Comparison of ENCODE assay signal across 2 cellular contexts in the genomic region with DNA sequence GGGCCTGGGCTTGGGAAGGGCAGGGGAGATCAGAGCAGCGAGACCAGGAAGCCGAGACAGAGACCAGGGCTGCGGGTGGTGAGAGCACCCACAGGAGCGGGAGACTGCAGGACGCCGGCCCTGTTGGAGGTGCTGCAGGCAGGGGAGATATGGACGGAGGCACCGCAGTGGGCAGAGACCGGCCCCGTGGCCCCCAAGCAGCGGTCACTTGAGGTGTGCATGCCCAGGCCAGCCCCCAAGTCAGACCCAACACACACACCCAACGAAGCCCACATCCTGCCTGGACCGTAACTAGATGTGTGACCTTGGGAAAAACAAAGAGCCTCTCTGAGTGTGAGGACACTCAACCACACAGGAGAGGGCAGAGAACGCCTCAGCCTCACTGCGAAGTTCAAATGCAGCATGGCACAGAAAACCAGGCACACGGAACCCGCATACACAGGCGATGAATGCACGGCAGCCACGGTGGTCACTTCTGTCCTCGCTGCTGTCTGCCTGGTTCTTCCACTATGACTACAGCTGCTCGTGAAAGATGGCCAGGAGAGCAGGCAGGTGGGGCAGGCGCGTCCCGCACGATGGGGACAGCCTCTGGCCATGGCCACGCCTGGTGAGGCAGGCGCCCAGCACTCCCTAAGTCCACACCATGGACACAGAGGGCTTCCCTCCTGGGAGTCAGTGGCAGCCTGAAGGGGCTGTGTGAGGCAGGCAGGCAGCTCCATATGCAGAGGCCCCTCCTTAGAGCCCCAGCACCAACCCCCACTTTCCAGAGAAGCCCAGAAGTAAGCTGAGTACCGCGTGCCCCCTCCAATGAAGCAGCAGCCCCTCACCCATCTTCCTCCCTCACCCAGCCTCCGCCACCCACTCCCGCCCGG.
TF ChIP-seq lines count a peak whose summit lies in the region.

No MANE protein-coding gene starts in this region.

TF ChIP-seq in SK-N-SH, 30 proteins besides CTCF, POLR2A, EP300 and RAD21 (continued from another document):
- TF ChIP-seq, protein P1, sequence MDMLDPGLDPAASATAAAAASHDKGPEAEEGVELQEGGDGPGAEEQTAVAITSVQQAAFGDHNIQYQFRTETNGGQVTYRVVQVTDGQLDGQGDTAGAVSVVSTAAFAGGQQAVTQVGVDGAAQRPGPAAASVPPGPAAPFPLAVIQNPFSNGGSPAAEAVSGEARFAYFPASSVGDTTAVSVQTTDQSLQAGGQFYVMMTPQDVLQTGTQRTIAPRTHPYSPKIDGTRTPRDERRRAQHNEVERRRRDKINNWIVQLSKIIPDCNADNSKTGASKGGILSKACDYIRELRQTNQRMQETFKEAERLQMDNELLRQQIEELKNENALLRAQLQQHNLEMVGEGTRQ (IDR thresholded peaks at IDR 0.05; ENCODE audit: borderline replicate concordance, low read depth, low read length): no peak
- TF ChIP-seq NFIC (IDR thresholded peaks at IDR 0.05; ENCODE audit: borderline replicate concordance) (no peak), GATA2 (CRISPR knock-in tag; IDR thresholded peaks at IDR 0.05) (no peak), MXI1 (IDR thresholded peaks at IDR 0.05; ENCODE audit: low read depth, low read length) (no peak), EZH2phosphoT487 (IDR thresholded peaks at IDR 0.05; ENCODE audit: borderline replicate concordance, low read depth) (no peak), TCF12 (IDR thresholded peaks at IDR 0.05) (no peak), FOXJ3 (CRISPR knock-in tag; IDR thresholded peaks at IDR 0.05) (no peak), TAF1 (IDR thresholded peaks at IDR 0.05; ENCODE audit: borderline replicate concordance, low read depth, low read length) (no peak)
- TF ChIP-seq, protein P2, sequence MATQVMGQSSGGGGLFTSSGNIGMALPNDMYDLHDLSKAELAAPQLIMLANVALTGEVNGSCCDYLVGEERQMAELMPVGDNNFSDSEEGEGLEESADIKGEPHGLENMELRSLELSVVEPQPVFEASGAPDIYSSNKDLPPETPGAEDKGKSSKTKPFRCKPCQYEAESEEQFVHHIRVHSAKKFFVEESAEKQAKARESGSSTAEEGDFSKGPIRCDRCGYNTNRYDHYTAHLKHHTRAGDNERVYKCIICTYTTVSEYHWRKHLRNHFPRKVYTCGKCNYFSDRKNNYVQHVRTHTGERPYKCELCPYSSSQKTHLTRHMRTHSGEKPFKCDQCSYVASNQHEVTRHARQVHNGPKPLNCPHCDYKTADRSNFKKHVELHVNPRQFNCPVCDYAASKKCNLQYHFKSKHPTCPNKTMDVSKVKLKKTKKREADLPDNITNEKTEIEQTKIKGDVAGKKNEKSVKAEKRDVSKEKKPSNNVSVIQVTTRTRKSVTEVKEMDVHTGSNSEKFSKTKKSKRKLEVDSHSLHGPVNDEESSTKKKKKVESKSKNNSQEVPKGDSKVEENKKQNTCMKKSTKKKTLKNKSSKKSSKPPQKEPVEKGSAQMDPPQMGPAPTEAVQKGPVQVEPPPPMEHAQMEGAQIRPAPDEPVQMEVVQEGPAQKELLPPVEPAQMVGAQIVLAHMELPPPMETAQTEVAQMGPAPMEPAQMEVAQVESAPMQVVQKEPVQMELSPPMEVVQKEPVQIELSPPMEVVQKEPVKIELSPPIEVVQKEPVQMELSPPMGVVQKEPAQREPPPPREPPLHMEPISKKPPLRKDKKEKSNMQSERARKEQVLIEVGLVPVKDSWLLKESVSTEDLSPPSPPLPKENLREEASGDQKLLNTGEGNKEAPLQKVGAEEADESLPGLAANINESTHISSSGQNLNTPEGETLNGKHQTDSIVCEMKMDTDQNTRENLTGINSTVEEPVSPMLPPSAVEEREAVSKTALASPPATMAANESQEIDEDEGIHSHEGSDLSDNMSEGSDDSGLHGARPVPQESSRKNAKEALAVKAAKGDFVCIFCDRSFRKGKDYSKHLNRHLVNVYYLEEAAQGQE (IDR thresholded peaks at IDR 0.05; ENCODE audit: low read depth, low read length): no peak

TF ChIP-seq in SK-N-SH treated with all-trans-retinoic acid at 6 μM for 48 hours, 23 proteins besides CTCF, POLR2A, EP300 and RAD21:
- TF ChIP-seq, protein P3, sequence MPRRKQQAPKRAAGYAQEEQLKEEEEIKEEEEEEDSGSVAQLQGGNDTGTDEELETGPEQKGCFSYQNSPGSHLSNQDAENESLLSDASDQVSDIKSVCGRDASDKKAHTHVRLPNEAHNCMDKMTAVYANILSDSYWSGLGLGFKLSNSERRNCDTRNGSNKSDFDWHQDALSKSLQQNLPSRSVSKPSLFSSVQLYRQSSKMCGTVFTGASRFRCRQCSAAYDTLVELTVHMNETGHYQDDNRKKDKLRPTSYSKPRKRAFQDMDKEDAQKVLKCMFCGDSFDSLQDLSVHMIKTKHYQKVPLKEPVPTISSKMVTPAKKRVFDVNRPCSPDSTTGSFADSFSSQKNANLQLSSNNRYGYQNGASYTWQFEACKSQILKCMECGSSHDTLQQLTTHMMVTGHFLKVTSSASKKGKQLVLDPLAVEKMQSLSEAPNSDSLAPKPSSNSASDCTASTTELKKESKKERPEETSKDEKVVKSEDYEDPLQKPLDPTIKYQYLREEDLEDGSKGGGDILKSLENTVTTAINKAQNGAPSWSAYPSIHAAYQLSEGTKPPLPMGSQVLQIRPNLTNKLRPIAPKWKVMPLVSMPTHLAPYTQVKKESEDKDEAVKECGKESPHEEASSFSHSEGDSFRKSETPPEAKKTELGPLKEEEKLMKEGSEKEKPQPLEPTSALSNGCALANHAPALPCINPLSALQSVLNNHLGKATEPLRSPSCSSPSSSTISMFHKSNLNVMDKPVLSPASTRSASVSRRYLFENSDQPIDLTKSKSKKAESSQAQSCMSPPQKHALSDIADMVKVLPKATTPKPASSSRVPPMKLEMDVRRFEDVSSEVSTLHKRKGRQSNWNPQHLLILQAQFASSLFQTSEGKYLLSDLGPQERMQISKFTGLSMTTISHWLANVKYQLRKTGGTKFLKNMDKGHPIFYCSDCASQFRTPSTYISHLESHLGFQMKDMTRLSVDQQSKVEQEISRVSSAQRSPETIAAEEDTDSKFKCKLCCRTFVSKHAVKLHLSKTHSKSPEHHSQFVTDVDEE (CRISPR knock-in tag; IDR thresholded peaks at IDR 0.05): no peak
- TF ChIP-seq, protein P4, sequence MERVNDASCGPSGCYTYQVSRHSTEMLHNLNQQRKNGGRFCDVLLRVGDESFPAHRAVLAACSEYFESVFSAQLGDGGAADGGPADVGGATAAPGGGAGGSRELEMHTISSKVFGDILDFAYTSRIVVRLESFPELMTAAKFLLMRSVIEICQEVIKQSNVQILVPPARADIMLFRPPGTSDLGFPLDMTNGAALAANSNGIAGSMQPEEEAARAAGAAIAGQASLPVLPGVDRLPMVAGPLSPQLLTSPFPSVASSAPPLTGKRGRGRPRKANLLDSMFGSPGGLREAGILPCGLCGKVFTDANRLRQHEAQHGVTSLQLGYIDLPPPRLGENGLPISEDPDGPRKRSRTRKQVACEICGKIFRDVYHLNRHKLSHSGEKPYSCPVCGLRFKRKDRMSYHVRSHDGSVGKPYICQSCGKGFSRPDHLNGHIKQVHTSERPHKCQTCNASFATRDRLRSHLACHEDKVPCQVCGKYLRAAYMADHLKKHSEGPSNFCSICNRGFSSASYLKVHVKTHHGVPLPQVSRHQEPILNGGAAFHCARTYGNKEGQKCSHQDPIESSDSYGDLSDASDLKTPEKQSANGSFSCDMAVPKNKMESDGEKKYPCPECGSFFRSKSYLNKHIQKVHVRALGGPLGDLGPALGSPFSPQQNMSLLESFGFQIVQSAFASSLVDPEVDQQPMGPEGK (CRISPR knock-in tag; IDR thresholded peaks at IDR 0.05; ENCODE audit: borderline replicate concordance): no peak
- TF ChIP-seq PPARA (CRISPR knock-in tag; IDR thresholded peaks at IDR 0.05; ENCODE audit: borderline replicate concordance) (no peak), ZFP3 (CRISPR knock-in tag; IDR thresholded peaks at IDR 0.05) (no peak), GLIS3 (CRISPR knock-in tag; IDR thresholded peaks at IDR 0.05) (no peak), ZNF8 (CRISPR knock-in tag; IDR thresholded peaks at IDR 0.05) (no peak), ZC3H10 (CRISPR knock-in tag; IDR thresholded peaks at IDR 0.05) (no peak), ESRRG (CRISPR knock-in tag; IDR thresholded peaks at IDR 0.05) (no peak), ZNF565 (CRISPR knock-in tag; conservative IDR thresholded peaks at IDR 0.05; ENCODE audit: low read depth) (no peak)
